In the genomic region with DNA sequence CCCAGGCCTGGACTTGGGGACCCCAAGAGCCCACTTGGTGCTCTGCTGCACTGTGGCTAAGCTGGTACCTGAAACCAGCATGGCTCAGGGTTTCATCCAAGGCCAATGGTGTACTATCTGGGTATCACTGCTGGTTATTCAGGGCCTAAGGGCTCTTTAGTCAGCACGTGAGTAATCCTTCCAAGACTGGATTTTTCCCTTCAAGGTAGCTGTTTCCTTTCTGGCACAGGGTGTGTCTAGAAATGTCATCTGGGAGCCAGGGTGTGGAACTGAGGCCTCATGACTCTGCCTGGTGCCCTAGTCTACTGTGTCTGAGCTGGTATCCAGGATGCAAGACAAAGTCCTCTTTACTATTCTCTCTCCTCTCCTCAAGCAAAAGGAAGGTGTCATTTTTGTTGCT, we compare ENCODE assay signal across 14 cellular contexts.
"Had no signal": no experiment of that assay in that cellular context is flagged by ENCODE, and none has a peak within 500 bp of the region (broad histone marks: within the 10 kb centered on the region; RNA-seq: fewer than 3 reads in every experiment).

No MANE protein-coding gene starts in this region.

- H3K9me3 ChIP-seq: adrenal gland, stomach had no signal

- H3K27ac ChIP-seq: adrenal gland, hepatocyte, stomach had no signal

- H3K4me1 ChIP-seq: adrenal gland, stomach had no signal

- H3K4me3 ChIP-seq: adrenal gland, hepatocyte, lung, stomach had no signal

- ATAC-seq: activated naive CD4-positive, alpha-beta T cell treated with anti-CD3 and anti-CD28 coated beads, Interleukin-2, amount 50 U/mL, for 72 hours had no signal

- H3K4me2 ChIP-seq: hepatocyte had no signal

- FAIRE-seq: astrocyte, endothelial cell of umbilical vein, islet of Langerhans, TTC549 had no signal

- H2AFZ ChIP-seq: hepatocyte had no signal

- H3K36me3 ChIP-seq: adrenal gland, stomach had no signal

- H3K27me3 ChIP-seq: adrenal gland, hepatocyte, stomach had no signal

- H3K79me2 ChIP-seq: hepatocyte had no signal

- DNase-seq: activated CD4-positive, alpha-beta T cell treated with anti-CD3 and anti-CD28 coated beads, Interleukin-2, amount 50 U/mL, for 4 hours; activated gamma-delta T cell treated with Interleukin-2 at 50 U/mL for 16 hours; adrenal gland; effector CD8-positive, alpha-beta T cell; occipital lobe; stomach; T-helper 2 cell had no signal
